1 cellular context compared by ENCODE assay signal in genomic region chr9:129174102-129174723, GRCh38.
TF ChIP-seq lines count a peak whose summit lies in the region.

No MANE protein-coding gene starts in this region.

TF ChIP-seq in K562, 482 proteins besides CTCF, POLR2A, EP300 and RAD21 (continued from another document):
- TF ChIP-seq, protein P1, sequence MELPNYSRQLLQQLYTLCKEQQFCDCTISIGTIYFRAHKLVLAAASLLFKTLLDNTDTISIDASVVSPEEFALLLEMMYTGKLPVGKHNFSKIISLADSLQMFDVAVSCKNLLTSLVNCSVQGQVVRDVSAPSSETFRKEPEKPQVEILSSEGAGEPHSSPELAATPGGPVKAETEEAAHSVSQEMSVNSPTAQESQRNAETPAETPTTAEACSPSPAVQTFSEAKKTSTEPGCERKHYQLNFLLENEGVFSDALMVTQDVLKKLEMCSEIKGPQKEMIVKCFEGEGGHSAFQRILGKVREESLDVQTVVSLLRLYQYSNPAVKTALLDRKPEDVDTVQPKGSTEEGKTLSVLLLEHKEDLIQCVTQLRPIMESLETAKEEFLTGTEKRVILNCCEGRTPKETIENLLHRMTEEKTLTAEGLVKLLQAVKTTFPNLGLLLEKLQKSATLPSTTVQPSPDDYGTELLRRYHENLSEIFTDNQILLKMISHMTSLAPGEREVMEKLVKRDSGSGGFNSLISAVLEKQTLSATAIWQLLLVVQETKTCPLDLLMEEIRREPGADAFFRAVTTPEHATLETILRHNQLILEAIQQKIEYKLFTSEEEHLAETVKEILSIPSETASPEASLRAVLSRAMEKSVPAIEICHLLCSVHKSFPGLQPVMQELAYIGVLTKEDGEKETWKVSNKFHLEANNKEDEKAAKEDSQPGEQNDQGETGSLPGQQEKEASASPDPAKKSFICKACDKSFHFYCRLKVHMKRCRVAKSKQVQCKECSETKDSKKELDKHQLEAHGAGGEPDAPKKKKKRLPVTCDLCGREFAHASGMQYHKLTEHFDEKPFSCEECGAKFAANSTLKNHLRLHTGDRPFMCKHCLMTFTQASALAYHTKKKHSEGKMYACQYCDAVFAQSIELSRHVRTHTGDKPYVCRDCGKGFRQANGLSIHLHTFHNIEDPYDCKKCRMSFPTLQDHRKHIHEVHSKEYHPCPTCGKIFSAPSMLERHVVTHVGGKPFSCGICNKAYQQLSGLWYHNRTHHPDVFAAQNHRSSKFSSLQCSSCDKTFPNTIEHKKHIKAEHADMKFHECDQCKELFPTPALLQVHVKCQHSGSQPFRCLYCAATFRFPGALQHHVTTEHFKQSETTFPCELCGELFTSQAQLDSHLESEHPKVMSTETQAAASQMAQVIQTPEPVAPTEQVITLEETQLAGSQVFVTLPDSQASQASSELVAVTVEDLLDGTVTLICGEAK (IDR thresholded peaks at IDR 0.05): peak; percentile 60
- TF ChIP-seq, protein P1 (CRISPR knock-in tag; IDR thresholded peaks at IDR 0.05): no peak
- TF ChIP-seq HMGN3 (IDR thresholded peaks at IDR 0.05; ENCODE audit: borderline replicate concordance, extremely low read depth, insufficient read length, low read depth, low read length) (peak; percentile 61), DLX4 (CRISPR knock-in tag; IDR thresholded peaks at IDR 0.05) (no peak), HCFC1 (IDR thresholded peaks at IDR 0.05; ENCODE audit: low read depth, low read length) (peak; percentile 25; the same call in 1 of the 2 replicates), ZFX (CRISPR knock-in tag; IDR thresholded peaks at IDR 0.05) (peak; percentile 49; the same call in 1 of the 2 replicates), FOXK1 (CRISPR knock-in tag; IDR thresholded peaks at IDR 0.05; ENCODE audit: borderline replicate concordance) (0 out of 2 replicates have a peak, but pooled peaks have one; percentile 53), SPI1 (IDR thresholded peaks at IDR 0.05; ENCODE audit: borderline replicate concordance, low read depth, low read length) (peak; percentile 34; the same call in 1 of the 2 replicates), HMGXB4 (CRISPR knock-in tag; IDR thresholded peaks at IDR 0.05) (0 out of 2 replicates have a peak, but pooled peaks have one; percentile 77), RCOR1 (IDR thresholded peaks at IDR 0.05; ENCODE audit: borderline replicate concordance in 1 of 2, low read depth in 2 of 2, low read length in 2 of 2) (peak in 1 of 2 experiments; percentile 62; a peak in 2 of 4 replicates), ETV1 (tag; conservative IDR thresholded peaks at IDR 0.05; ENCODE audit: low read depth) (no peak)
- TF ChIP-seq, protein P2, sequence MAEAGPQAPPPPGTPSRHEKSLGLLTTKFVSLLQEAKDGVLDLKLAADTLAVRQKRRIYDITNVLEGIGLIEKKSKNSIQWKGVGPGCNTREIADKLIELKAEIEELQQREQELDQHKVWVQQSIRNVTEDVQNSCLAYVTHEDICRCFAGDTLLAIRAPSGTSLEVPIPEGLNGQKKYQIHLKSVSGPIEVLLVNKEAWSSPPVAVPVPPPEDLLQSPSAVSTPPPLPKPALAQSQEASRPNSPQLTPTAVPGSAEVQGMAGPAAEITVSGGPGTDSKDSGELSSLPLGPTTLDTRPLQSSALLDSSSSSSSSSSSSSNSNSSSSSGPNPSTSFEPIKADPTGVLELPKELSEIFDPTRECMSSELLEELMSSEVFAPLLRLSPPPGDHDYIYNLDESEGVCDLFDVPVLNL (CRISPR knock-in tag; IDR thresholded peaks at IDR 0.05; ENCODE audit: low read depth): 0 out of 2 replicates have a peak, but pooled peaks have one; percentile 32
- TF ChIP-seq, protein P3, sequence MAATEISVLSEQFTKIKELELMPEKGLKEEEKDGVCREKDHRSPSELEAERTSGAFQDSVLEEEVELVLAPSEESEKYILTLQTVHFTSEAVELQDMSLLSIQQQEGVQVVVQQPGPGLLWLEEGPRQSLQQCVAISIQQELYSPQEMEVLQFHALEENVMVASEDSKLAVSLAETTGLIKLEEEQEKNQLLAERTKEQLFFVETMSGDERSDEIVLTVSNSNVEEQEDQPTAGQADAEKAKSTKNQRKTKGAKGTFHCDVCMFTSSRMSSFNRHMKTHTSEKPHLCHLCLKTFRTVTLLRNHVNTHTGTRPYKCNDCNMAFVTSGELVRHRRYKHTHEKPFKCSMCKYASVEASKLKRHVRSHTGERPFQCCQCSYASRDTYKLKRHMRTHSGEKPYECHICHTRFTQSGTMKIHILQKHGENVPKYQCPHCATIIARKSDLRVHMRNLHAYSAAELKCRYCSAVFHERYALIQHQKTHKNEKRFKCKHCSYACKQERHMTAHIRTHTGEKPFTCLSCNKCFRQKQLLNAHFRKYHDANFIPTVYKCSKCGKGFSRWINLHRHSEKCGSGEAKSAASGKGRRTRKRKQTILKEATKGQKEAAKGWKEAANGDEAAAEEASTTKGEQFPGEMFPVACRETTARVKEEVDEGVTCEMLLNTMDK (IDR thresholded peaks at IDR 0.05; ENCODE audit: borderline replicate concordance, insufficient read depth, low read depth, low read length, poor library complexity, severe bottlenecking): peak; percentile 62
